In the genomic region with DNA sequence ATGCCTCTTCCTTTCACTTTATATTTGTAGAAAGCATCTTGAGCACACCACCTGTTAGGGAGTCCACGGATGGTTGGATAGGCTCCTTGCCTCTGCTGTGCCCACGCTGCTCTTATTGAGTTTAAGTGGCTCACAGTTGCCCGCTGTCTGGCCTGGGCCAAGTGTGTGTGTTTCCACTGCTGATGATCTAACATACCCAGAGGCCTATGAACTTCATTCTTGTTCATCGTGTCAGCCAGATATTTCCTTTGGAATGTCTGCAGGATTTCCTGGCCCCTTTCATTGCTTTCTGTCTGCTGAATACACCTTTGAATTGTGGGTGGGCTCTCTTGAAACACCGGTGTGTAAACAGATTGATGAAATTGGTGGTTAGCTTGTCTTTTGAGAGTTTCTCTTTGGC, we compare ENCODE assay signal across 1 cellular context.
A peak's percentile ranks its signal among the peaks of the same experiment; 100 is the strongest.
TF ChIP-seq lines count a peak whose summit lies in the region.

No MANE protein-coding gene starts in this region.

TF ChIP-seq in endothelial cell of umbilical vein, 7 proteins besides CTCF, POLR2A, EP300 and RAD21 (continued from another document):
- TF ChIP-seq JUN (IDR thresholded peaks at IDR 0.05; ENCODE audit: borderline replicate concordance, insufficient read depth, insufficient read length, low read depth) (peak; percentile 60), MYC (IDR thresholded peaks at IDR 0.05; ENCODE audit: low read depth, low read length) (peak; percentile 49), FOS (IDR thresholded peaks at IDR 0.05; ENCODE audit: borderline replicate concordance, insufficient read depth, low read length) (peak; percentile 58)
